8 cellular contexts compared by ENCODE assay signal in the genomic region with DNA sequence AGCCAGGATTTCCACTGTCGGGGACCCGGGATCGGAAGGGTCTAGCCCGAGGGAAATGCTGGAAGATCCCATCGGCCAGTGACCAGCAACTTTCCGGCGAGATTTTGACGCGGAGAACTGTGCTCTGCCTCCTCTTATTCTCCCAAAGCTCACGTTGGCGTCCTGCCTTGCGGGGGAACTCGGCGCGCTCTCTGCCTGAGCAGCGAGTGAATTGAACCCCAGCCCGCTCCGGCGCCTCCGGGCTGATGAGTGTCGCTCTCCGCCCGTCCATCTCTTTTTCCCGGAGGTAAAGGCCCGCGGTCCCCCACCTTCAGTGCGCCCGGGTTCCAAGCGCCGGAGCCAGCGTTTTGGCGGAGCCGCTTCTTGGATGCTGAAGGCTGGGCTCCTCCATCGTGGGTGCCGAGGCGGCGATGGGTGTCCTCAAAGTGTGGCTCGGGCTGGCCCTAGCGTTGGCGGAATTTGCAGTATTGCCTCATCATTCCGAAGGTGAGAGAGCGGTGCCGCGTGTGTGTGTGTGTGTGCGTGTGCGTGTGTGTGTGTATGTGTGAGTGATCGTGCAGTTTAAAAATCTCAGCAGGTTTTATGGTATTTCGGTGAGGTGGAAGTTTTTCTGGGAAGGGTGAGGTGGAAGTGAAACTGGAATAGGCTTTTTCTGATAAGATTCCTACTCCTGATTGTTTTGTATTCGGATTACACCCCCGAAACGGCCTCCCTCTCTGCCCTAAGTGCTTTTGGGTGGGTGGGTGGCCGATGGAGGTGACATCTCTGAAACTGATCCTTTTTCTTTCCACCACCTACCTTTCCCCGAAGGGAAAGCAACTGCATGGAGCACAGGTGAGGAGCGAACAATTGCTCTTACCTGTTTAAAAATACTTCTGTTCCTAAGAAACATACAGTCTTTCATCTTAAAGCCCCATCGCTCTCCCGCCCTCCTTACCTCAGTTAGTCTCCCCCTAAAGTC. TPM values are rescaled to one million over a fixed set of nuclear protein-coding genes. Genes with fewer than 3 reads are reported as not detected.
DNase-seq lines count a peak whose midpoint lies in the region; ATAC-seq, FAIRE-seq and TF ChIP-seq lines count a peak whose summit lies in the region.

No MANE protein-coding gene starts in this region.

- DNase-seq in T-cell, result peak in 5 of 34 experiments; percentile 4 to 18 (median 10)
- peak; percentile 25 for DNase-seq in dermis blood vessel endothelial cell
- peak; percentile 54 for DNase-seq in HepG2 (ENCODE audit: low spot score)
- DNase-seq in stimulated activated CD4-positive, alpha-beta T cell treated with anti-CD3 and anti-CD28 coated beads, Interleukin-4, amount 100 ng/mL, for 48 hours (ENCODE audit: low read depth in 2 of 2), result peak; percentile 19 to 28
- no peak for DNase-seq in middle frontal gyrus (ENCODE audit: extremely low spot score, low spot score)

- peak overlapping the region; percentile 86 for H3K27ac ChIP-seq in HepG2 (ENCODE audit: extremely low read length, insufficient read depth, low read length)

- H3K9me3 Mint-ChIP-seq in T-cell, result no peaks in the 10 kb centered on the region

- peaks cover 58 to 74% of the 10 kb centered on the region in 2 donors for H3K27me3 Mint-ChIP-seq in T-cell

- peaks cover 8% of the 10 kb centered on the region; the same call in 1 of the 2 replicates for H4K20me1 ChIP-seq in HepG2 (ENCODE audit: insufficient read depth, low read length)

- no peak for TF ChIP-seq EP300 in HepG2 (IDR thresholded peaks at IDR 0.05; ENCODE audit: low read depth in 2 of 2, low read length in 2 of 2)
- no peak for TF ChIP-seq EP300 in HepG2 (CRISPR knock-in tag; IDR thresholded peaks at IDR 0.05; ENCODE audit: borderline replicate concordance)

- H3K4me1 ChIP-seq in ES-I3 (ENCODE audit: insufficient read depth, low read length) (peaks cover 3% of the 10 kb centered on the region; the same call in 1 of the 2 replicates), HepG2 (ENCODE audit: insufficient read depth, low read length) (peaks cover 38% of the 10 kb centered on the region)

- H3K27ac Mint-ChIP-seq in T-cell, result peak overlapping the region in 1 of 2 donors; percentile 40

- CTCF ChIA-PET in T-cell (lab: Charles Lee) (interaction anchor here (0.6 to 1.0 kb wide), 2 partner anchors 11 to 1378 kb away, joined by 3 to 4 read pairs; no protein-coding TSS in a partner anchor), HepG2 (lab: Yijun Ruan, JAX; ENCODE audit: low intra/inter-chr PET ratio, low total read pairs) (interaction anchor here (1.6 to 2.7 kb wide), 3 partner anchors 63 to 98 kb away, joined by 4 to 15 read pairs (median 10); no protein-coding TSS in a partner anchor)

- peak overlapping the region; percentile 67 to 97 (median 85) for H3K4me3 ChIP-seq in HepG2 (replicated peaks in 1 of 3; ENCODE audit: insufficient read depth in 1 of 3, low read depth in 2 of 3, low read length in 3 of 3)

- peaks cover 59% of the 10 kb centered on the region for H3K79me2 ChIP-seq in HepG2 (ENCODE audit: insufficient read depth, low read length)

- no peak for TF ChIP-seq CTCF in HepG2 (CRISPR knock-in tag; IDR thresholded peaks at IDR 0.05)

- H3K4me3 Mint-ChIP-seq in T-cell, result peak overlapping the region; percentile 79 to 93 (median 79)

- no peak for TF ChIP-seq RAD21 in HepG2 (CRISPR knock-in tag; IDR thresholded peaks at IDR 0.05)

- FAIRE-seq in HepG2 (lab: Jason Lieb, UNC), result no peak

- H3K36me3 ChIP-seq in ES-I3 (ENCODE audit: insufficient read depth, low read length), result no peaks in the 10 kb centered on the region
- H3K36me3 ChIP-seq in HepG2 (replicated peaks in 1 of 2; ENCODE audit: control insufficient read depth in 1 of 2, insufficient read depth in 2 of 2, low read length in 2 of 2), result no peaks in the 10 kb centered on the region

- H3K4me2 ChIP-seq in HepG2 (ENCODE audit: low read depth, low read length), result peak overlapping the region; percentile 89

- H3K27me3 ChIP-seq in HepG2 (ENCODE audit: control insufficient read depth in 1 of 2, insufficient read depth in 2 of 2, low read length in 2 of 2), result no peaks in the 10 kb centered on the region; a peak in 1 of 5 replicates

- in situ Hi-C loops in HepG2 (cut with HindIII; ENCODE audit: extremely low pct_ligation_motif_present, low pct_unique_long_range_greater_than_20kb), result loop anchor here (5.0 kb wide), 1 partner anchor 66 kb away; no protein-coding TSS in a partner anchor

- no peak; a peak in 1 of 4 replicates for TF ChIP-seq POLR2A in HepG2 (IDR thresholded peaks at IDR 0.05; ENCODE audit: insufficient read depth in 1 of 2, low read depth in 2 of 2, low read length in 2 of 2)

- TSS peak; percentile 48 for BruUV-seq in HepG2 (replicated peaks; lab: Mats Ljungman, UMichigan)

- POLR2A ChIA-PET in T-cell (lab: Charles Lee) (no interaction called here), HepG2 (lab: Yijun Ruan, JAX) (interaction anchor here (0.8 to 2.5 kb wide), 12 partner anchors 8 to 196 kb away, joined by 3 to 19 read pairs (median 5); a partner anchor contains a TSS)

- 0% methylated on average over 33 of the region's 56 CpGs for WGBS in HepG2 (ENCODE audit: low lambda C conversion rate)

- H3K4me1 Mint-ChIP-seq in T-cell, result peaks cover 29 to 32% (median 31%) of the 10 kb centered on the region in 3 donors

- H3K9ac ChIP-seq in ES-I3 (ENCODE audit: low read depth, low read length) (peak overlapping the region; percentile 84), HepG2 (ENCODE audit: insufficient read depth, low read depth, low read length) (peak overlapping the region; percentile 78)

- no peaks in the 10 kb centered on the region for H3K36me3 Mint-ChIP-seq in T-cell

- H3K9me3 ChIP-seq in ES-I3 (ENCODE audit: control insufficient read depth, insufficient read depth, low read length) (no peaks in the 10 kb centered on the region), HepG2 (ENCODE audit: low read length) (no peaks in the 10 kb centered on the region)

- peak; percentile 30 for ATAC-seq in HG03025 (IDR thresholded peaks at IDR 0.05; ENCODE audit: low FRiP score, unreplicated experiment)
- peak; percentile 15 to 43 (median 34) for ATAC-seq in T-cell (replicated peaks in 1 of 4)
- ATAC-seq in HepG2, result peak; percentile 19
- ATAC-seq in HG03439 (IDR thresholded peaks at IDR 0.05; ENCODE audit: unreplicated experiment), result no peak

- intact Hi-C loops in HepG2 (cut with micrococcal nuclease; ENCODE audit: unreplicated experiment), result loop anchor here (1.0 to 10.0 kb wide), 9 partner anchors 41 to 719 kb away; a partner anchor contains a TSS

- peak overlapping the region; percentile 83 for H2AFZ ChIP-seq in HepG2 (ENCODE audit: low read length)

TF ChIP-seq in HepG2, 621 proteins besides CTCF, POLR2A, EP300 and RAD21 (continues in another document):
- TF ChIP-seq ZNF296 (CRISPR knock-in tag; conservative IDR thresholded peaks at IDR 0.05) (0 out of 2 replicates have a peak, but pooled peaks have one; percentile 23), KLF12 (CRISPR knock-in tag; IDR thresholded peaks at IDR 0.05; ENCODE audit: borderline replicate concordance) (no peak), CEBPB (IDR thresholded peaks at IDR 0.05; ENCODE audit: borderline replicate concordance, low read depth, low read length) (peak; percentile 85), ZEB1 (IDR thresholded peaks at IDR 0.05; ENCODE audit: insufficient replicate concordance, low read depth) (peak; percentile 41), CEBPG (CRISPR knock-in tag; IDR thresholded peaks at IDR 0.05) (peak; percentile 80)
- TF ChIP-seq, protein P1, sequence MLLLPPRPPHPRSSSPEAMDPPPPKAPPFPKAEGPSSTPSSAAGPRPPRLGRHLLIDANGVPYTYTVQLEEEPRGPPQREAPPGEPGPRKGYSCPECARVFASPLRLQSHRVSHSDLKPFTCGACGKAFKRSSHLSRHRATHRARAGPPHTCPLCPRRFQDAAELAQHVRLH (CRISPR knock-in tag; IDR thresholded peaks at IDR 0.05; ENCODE audit: borderline replicate concordance, low read depth), result 0 out of 2 replicates have a peak, but pooled peaks have one; percentile 1
- TF ChIP-seq, protein P2, sequence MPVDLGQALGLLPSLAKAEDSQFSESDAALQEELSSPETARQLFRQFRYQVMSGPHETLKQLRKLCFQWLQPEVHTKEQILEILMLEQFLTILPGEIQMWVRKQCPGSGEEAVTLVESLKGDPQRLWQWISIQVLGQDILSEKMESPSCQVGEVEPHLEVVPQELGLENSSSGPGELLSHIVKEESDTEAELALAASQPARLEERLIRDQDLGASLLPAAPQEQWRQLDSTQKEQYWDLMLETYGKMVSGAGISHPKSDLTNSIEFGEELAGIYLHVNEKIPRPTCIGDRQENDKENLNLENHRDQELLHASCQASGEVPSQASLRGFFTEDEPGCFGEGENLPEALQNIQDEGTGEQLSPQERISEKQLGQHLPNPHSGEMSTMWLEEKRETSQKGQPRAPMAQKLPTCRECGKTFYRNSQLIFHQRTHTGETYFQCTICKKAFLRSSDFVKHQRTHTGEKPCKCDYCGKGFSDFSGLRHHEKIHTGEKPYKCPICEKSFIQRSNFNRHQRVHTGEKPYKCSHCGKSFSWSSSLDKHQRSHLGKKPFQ (CRISPR knock-in tag; IDR thresholded peaks at IDR 0.05; ENCODE audit: insufficient replicate concordance), result peak; percentile 18

RNA-seq across cellular contexts. Expression of a gene that starts 0.8 kb away (rescaled TPM):
- total RNA-seq in T-cell (under 1 TPM in 3 of 5 donors, not detected in 2; 0.23 to 0.39 (median 0.32) TPM), dermis blood vessel endothelial cell (0.85 and 1.7 TPM in 2 replicates), HepG2 (2016; rRNA removed; fragmentation: Illumina TruSeq; extraction: Trizol) (22.5 and 31.6 TPM in 2 replicates)
- total RNA-seq in HepG2 (2016; cell fraction: cytosol; rRNA removed; fragmentation: Illumina TruSeq; extraction: Trizol; ENCODE audit: low read depth), result 13.7 and 14.5 TPM in 2 replicates
- 20.9 and 28.4 TPM in 2 replicates for total RNA-seq in HepG2 (2016; cell fraction: insoluble cytoplasmic fraction; rRNA removed; fragmentation: Illumina TruSeq; extraction: Trizol)
- total RNA-seq in HepG2 (2016; cell fraction: membrane; rRNA removed; fragmentation: Illumina TruSeq; extraction: Trizol), result 9.1 and 9.7 TPM in 2 replicates
- total RNA-seq in HepG2 (2016; cell fraction: nucleus; rRNA removed; fragmentation: Illumina TruSeq; extraction: Trizol), result 116 and 129 TPM in 2 replicates
- 18.8 and 22.5 TPM in 2 replicates for polyA plus RNA-seq in HepG2 (2011; rRNA removed)
- 13.1 TPM in 2 replicates for polyA plus RNA-seq in HepG2 (2011; cell fraction: cytosol; rRNA removed)
- polyA plus RNA-seq in HepG2 (2011; cell fraction: nucleus; rRNA removed), result 50.1 and 57.4 TPM in 2 replicates
- 18.9 and 20.0 TPM in 2 replicates for polyA plus RNA-seq in HepG2 (2012)
- polyA plus RNA-seq in HepG2 (2016; cell fraction: cytosol; fragmentation: Illumina TruSeq; extraction: Trizol; ENCODE audit: low read depth), result 0.77 and 0.84 TPM in 2 replicates
- 9.4 and 9.7 TPM in 2 replicates for polyA plus RNA-seq in HepG2 (2016; cell fraction: insoluble cytoplasmic fraction; fragmentation: Illumina TruSeq; extraction: Trizol; ENCODE audit: low read depth)
- 1.5 and 1.6 TPM in 2 replicates for polyA plus RNA-seq in HepG2 (2016; cell fraction: membrane; fragmentation: Illumina TruSeq; extraction: Trizol; ENCODE audit: low read depth)
- 38.0 and 42.4 TPM in 2 replicates for polyA plus RNA-seq in HepG2 (2016; cell fraction: nucleus; fragmentation: Illumina TruSeq; extraction: Trizol; ENCODE audit: insufficient read depth, low read depth)
- 6.5 and 171 TPM in 2 replicates for polyA minus RNA-seq in HepG2 (2011; rRNA and poly(A)+ RNA removed; ENCODE audit: low replicate concordance)
- 48.0 and 59.8 TPM in 2 replicates for polyA minus RNA-seq in HepG2 (2011; cell fraction: cytosol; rRNA and poly(A)+ RNA removed)
- polyA minus RNA-seq in HepG2 (2011; cell fraction: nucleus; rRNA and poly(A)+ RNA removed), result 160 and 208 TPM in 2 replicates
